In the genomic region with DNA sequence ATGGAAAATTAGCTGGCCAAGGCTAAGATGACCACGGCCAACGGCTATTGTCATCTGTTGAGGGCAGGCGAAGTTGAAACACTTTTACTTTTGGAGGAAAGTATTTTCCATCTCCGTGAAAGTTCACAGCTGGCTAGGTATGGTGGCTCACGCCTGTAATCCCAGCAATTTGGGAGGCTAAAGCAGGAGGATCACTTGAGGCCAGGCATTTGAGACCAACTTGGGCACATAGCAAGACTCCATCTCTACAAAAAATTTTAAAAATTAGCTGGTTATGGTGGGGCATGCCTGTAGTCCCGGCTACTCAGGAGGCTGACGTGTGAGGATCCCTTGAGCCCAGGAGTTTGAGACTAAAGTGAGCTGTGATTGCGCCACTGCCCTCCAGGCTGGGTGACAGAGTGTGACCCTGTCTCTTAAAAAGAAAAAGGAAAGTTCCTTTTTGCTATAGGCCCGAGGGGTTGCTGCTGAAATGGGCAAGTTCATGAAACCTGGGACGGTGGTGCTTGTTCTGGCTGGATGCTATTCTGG, we compare ENCODE assay signal across 1 cellular context.
TF ChIP-seq lines count a peak whose summit lies in the region.

No MANE protein-coding gene starts in this region.

TF ChIP-seq in IMR-90, 13 proteins besides CTCF, POLR2A, EP300 and RAD21 (continued from another document):
- TF ChIP-seq, protein P1, sequence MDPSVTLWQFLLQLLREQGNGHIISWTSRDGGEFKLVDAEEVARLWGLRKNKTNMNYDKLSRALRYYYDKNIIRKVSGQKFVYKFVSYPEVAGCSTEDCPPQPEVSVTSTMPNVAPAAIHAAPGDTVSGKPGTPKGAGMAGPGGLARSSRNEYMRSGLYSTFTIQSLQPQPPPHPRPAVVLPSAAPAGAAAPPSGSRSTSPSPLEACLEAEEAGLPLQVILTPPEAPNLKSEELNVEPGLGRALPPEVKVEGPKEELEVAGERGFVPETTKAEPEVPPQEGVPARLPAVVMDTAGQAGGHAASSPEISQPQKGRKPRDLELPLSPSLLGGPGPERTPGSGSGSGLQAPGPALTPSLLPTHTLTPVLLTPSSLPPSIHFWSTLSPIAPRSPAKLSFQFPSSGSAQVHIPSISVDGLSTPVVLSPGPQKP (IDR thresholded peaks at IDR 0.05; ENCODE audit: borderline replicate concordance, low read depth, low read length): no peak
- TF ChIP-seq MXI1 (IDR thresholded peaks at IDR 0.05; ENCODE audit: borderline replicate concordance, low read depth, low read length) (no peak), BHLHE40 (IDR thresholded peaks at IDR 0.05; ENCODE audit: low read depth, low read length) (no peak)
